22 cellular contexts compared by ENCODE assay signal in genomic region chr10:44552716-44553115, GRCh38.
A peak's percentile ranks its signal among the peaks of the same experiment; 100 is the strongest.
DNase-seq lines count a peak whose midpoint lies in the region; FAIRE-seq and TF ChIP-seq lines count a peak whose summit lies in the region.
"Had no signal": no experiment of that assay in that cellular context is flagged by ENCODE, and none has a peak within 500 bp of the region (broad histone marks: within the 10 kb centered on the region; RNA-seq: fewer than 3 reads in every experiment).

No MANE protein-coding gene starts in this region.

- no peaks in the 10 kb centered on the region for H3K27me3 ChIP-seq in GM23248 (replicated peaks; ENCODE audit: insufficient read depth)
- no peaks in the 10 kb centered on the region for H3K27me3 ChIP-seq in colonic mucosa

- peak overlapping the region; percentile 16; the same call in 1 of the 2 replicates for H2AFZ ChIP-seq in GM23248

- H3K4me1 ChIP-seq in GM23248 (ENCODE audit: insufficient read depth) (no peaks in the 10 kb centered on the region), colonic mucosa (no peaks in the 10 kb centered on the region)
- H3K4me1 ChIP-seq: A549 had no signal

- no peaks in the 10 kb centered on the region for H3K79me2 ChIP-seq in GM23248 (ENCODE audit: insufficient read depth)

- H3K36me3 ChIP-seq in GM23248 (ENCODE audit: low read depth) (no peaks in the 10 kb centered on the region), colonic mucosa (no peaks in the 10 kb centered on the region)

- no peaks in the 10 kb centered on the region for H3K9me2 ChIP-seq in GM23248 (ENCODE audit: insufficient read depth)
- H3K9me2 ChIP-seq: SK-N-SH had no signal

- no peak overlapping the region for H3K4me3 ChIP-seq in AG10803 (ENCODE audit: low read length)
- no peak overlapping the region for H3K4me3 ChIP-seq in GM23248
- no peak overlapping the region for H3K4me3 ChIP-seq in colonic mucosa
- H3K4me3 ChIP-seq: A549, GM12878 had no signal

- peak; percentile 65 for DNase-seq in AG10803 (ENCODE audit: low read depth)
- peak; percentile 27 for DNase-seq in GM23248
- DNase-seq in left kidney (ENCODE audit: low read depth, low spot score): peak; percentile 36
- DNase-seq in Kasumi-1 (lab: John Stamatoyannopoulos, UW): no peak
- no peak for DNase-seq in NCI-H82 treated with DMSO at 0.1 percent for 48 hours (lab: John Stamatoyannopoulos, UW; ENCODE audit: unreplicated experiment)
- DNase-seq in colonic mucosa: no peak
- DNase-seq: C1 segment of cervical spinal cord; Calu3; CD8-positive, alpha-beta memory T cell; H9; HFFc6; MM.1S; NCI-H1092; NCI-H1436; NCI-H2029; SHP77 treated with DMSO at 0.1 percent for 48 hours; SK-N-SH; T-helper 2 cell had no signal

- H4K20me1 ChIP-seq in GM23248 (ENCODE audit: insufficient read depth): no peaks in the 10 kb centered on the region

- in situ Hi-C loops in GM23248 (cut with MboI): no loop called here

- H3K4me2 ChIP-seq in GM23248 (ENCODE audit: unreplicated experiment): no peak overlapping the region
- H3K4me2 ChIP-seq: A549, SK-N-SH had no signal

- H3K9me3 ChIP-seq in GM23248 (ENCODE audit: low read depth): no peaks in the 10 kb centered on the region
- H3K9me3 ChIP-seq in colonic mucosa: no peaks in the 10 kb centered on the region
- H3K9me3 ChIP-seq: A549, SK-N-SH had no signal

- H3K9ac ChIP-seq in GM23248 (no peak overlapping the region), colonic mucosa (ENCODE audit: low read depth in 2 of 2, low read length in 2 of 2) (no peak overlapping the region)
- H3K9ac ChIP-seq: SK-N-SH had no signal

- H3F3A ChIP-seq in GM23248 (ENCODE audit: insufficient read depth): no peaks in the 10 kb centered on the region

- H3K27ac ChIP-seq in GM23248 (no peak overlapping the region), colonic mucosa (no peak overlapping the region)
- H3K27ac ChIP-seq: A549, RWPE1 had no signal

- 35 to 37% methylated on average over 8 of the region's 8 CpGs for WGBS in GM23248 (ENCODE audit: low coverage in 1 of 2, low lambda C conversion rate in 2 of 2, missing lambda C conversion rate in 2 of 2), 2 experiments

- intact Hi-C loops in colonic mucosa (cut with DNase I): no loop called here

- peak; percentile 78 for FAIRE-seq in endometrium (lab: Jason Lieb, UNC)
- FAIRE-seq: A549, GM12878 had no signal

- TF ChIP-seq CTCF in AG10803 (conservative IDR thresholded peaks at IDR 0.05; ENCODE audit: low read length) (no peak), colonic mucosa (IDR thresholded peaks at IDR 0.05) (no peak)

Comparison
In these comparisons a context has a peak if more than half of its experiments do, and no peak if none do; other contexts are left out.
1. DNase-seq: peak in AG10803 (single experiment), GM23248 (single experiment) and left kidney (single experiment); none in Kasumi-1 (0 of 2), NCI-H82 treated with DMSO at 0.1 percent for 48 hours (single experiment) and colonic mucosa (single experiment).